10 cellular contexts compared by ENCODE assay signal in the genomic region with DNA sequence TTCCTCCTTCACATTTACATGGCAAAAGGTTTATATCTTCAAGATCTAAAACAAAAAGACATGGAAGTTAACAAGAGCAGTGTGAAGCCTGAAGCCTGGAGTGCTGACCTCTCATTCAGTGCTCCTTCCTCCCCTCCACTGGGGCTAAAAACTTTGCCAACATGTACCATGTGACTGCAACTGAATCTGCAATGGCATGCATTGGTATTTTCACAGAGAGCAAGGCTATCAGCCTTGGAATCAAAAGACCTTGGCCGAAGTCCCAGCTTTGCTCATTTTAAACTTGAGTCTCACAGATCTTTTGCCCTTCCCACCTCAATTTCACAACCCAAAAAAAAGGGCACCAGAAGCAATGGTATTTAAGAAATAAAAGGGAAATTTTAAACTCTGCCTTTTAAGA.
DNase-seq lines count a peak whose midpoint lies in the region.
"Had no signal": no experiment of that assay in that cellular context is flagged by ENCODE, and none has a peak within 500 bp of the region (broad histone marks: within the 10 kb centered on the region; RNA-seq: fewer than 3 reads in every experiment).

No MANE protein-coding gene starts in this region.

- no peak overlapping the region for H3K4me3 ChIP-seq in H7 (ENCODE audit: insufficient read depth, low read depth, low read length)
- H3K4me3 ChIP-seq in subcutaneous abdominal adipose tissue (ENCODE audit: low read depth in 1 of 5, low read length in 5 of 5), result no peak overlapping the region
- H3K4me3 ChIP-seq: breast epithelium had no signal

- peak overlapping the region; percentile 55 for H3K27ac ChIP-seq in subcutaneous abdominal adipose tissue (ENCODE audit: low read depth, low read length)
- H3K27ac ChIP-seq: breast epithelium had no signal

- H3K36me3 ChIP-seq in H7 (replicated peaks; ENCODE audit: control insufficient read depth, insufficient read depth, low read length) (no peaks in the 10 kb centered on the region), subcutaneous abdominal adipose tissue (ENCODE audit: control insufficient read depth in 5 of 5, insufficient read depth in 5 of 5, low read length in 5 of 5) (no peaks in the 10 kb centered on the region)
- H3K36me3 ChIP-seq: breast epithelium had no signal

- H3K9ac ChIP-seq in subcutaneous abdominal adipose tissue (ENCODE audit: low read length in 5 of 5), result no peak overlapping the region

- DNase-seq in H7, result peak; percentile 6
- DNase-seq in astrocyte of the hippocampus (ENCODE audit: low read depth, low spot score), result peak; percentile 88
- peak; percentile 28 for DNase-seq in iPS-NIHi7 (ENCODE audit: extremely low spot score)
- no peak for DNase-seq in OCI-M1 (lab: John Stamatoyannopoulos, UW)
- no peak for DNase-seq in OCI-M2 (lab: John Stamatoyannopoulos, UW; ENCODE audit: unreplicated experiment)
- DNase-seq in D341Med (ENCODE audit: low spot score), result no peak
- DNase-seq in activated CD4-positive, alpha-beta T cell treated with anti-CD3 and anti-CD28 coated beads for 1 hour, result no peak
- DNase-seq: glutamatergic neuron had no signal

- H3K27me3 ChIP-seq in H7 (ENCODE audit: control insufficient read depth, insufficient read depth, low read length), result no peaks in the 10 kb centered on the region
- H3K27me3 ChIP-seq in subcutaneous abdominal adipose tissue (ENCODE audit: control insufficient read depth in 5 of 5, insufficient read depth in 4 of 5, low read length in 5 of 5), result no peaks in the 10 kb centered on the region
- H3K27me3 ChIP-seq: breast epithelium had no signal

- no peaks in the 10 kb centered on the region for H3K9me3 ChIP-seq in subcutaneous abdominal adipose tissue (ENCODE audit: control insufficient read depth in 5 of 5, low read length in 5 of 5)
- H3K9me3 ChIP-seq: breast epithelium had no signal

- peaks cover 0 to 38% (median 24%) of the 10 kb centered on the region in 5 donors for H3K4me1 ChIP-seq in subcutaneous abdominal adipose tissue (ENCODE audit: control insufficient read depth in 5 of 5, insufficient read depth in 5 of 5, low read length in 5 of 5)
- H3K4me1 ChIP-seq: breast epithelium had no signal

Comparison
In these comparisons a context has a peak if more than half of its experiments do, and no peak if none do; other contexts are left out.
1. DNase-seq: peak in H7 (single experiment), astrocyte of the hippocampus (single experiment) and iPS-NIHi7 (single experiment); none in OCI-M1 (single experiment), OCI-M2 (single experiment), D341Med (single experiment) and activated CD4-positive, alpha-beta T cell treated with anti-CD3 and anti-CD28 coated beads for 1 hour (single experiment).